Comparison of ENCODE assay signal across 1 cellular context in genomic region chr15:64808785-64809453, GRCh38.
A peak's percentile ranks its signal among the peaks of the same experiment; 100 is the strongest.
TF ChIP-seq lines count a peak whose summit lies in the region.

No MANE protein-coding gene starts in this region.

TF ChIP-seq in WTC11, 78 proteins besides CTCF, POLR2A, EP300 and RAD21 (continued from another document):
- no peak for TF ChIP-seq E2F1 (CRISPR knock-in tag; IDR thresholded peaks at IDR 0.05)
- TF ChIP-seq FOXP1 (CRISPR knock-in tag; IDR thresholded peaks at IDR 0.05; ENCODE audit: borderline replicate concordance), result peak; percentile 63; the same call in 1 of the 2 replicates
- no peak for TF ChIP-seq ATF2 (CRISPR knock-in tag; IDR thresholded peaks at IDR 0.05; ENCODE audit: borderline replicate concordance, low read depth)
- TF ChIP-seq ZNF232 (CRISPR knock-in tag; IDR thresholded peaks at IDR 0.05), result no peak
- TF ChIP-seq ZSCAN18 (CRISPR knock-in tag; IDR thresholded peaks at IDR 0.05), result no peak
